ENCODE assay signal across 23 cellular contexts in genomic region chr20:23298926-23299672, GRCh38. TPM values are rescaled to one million over a fixed set of nuclear protein-coding genes. Genes with fewer than 3 reads are reported as not detected.
DNase-seq lines count a peak whose midpoint lies in the region; ATAC-seq and TF ChIP-seq lines count a peak whose summit lies in the region.
"Had no signal": no experiment of that assay in that cellular context is flagged by ENCODE, and none has a peak within 500 bp of the region (broad histone marks: within the 10 kb centered on the region; RNA-seq: fewer than 3 reads in every experiment).

No MANE protein-coding gene starts in this region.

- H4K91ac ChIP-seq in IMR-90 (ENCODE audit: insufficient read depth, low read depth, low read length): no peak overlapping the region

- intact Hi-C loops in IMR-90 (cut with micrococcal nuclease): loop anchor here (1.0 kb wide), 1 partner anchor 15 kb away; no protein-coding TSS in a partner anchor
- intact Hi-C loops in tibial artery (cut with DNase I; ENCODE audit: low total_unique reads): no loop called here

- H2BK20ac ChIP-seq in IMR-90 (ENCODE audit: low read depth, low read length): no peak overlapping the region

- no peak overlapping the region for H4K8ac ChIP-seq in IMR-90 (ENCODE audit: low read depth in 2 of 2, low read length in 2 of 2)

- 59% methylated on average over 4 of the region's 6 CpGs; no CpG with 5 or more reads in 1 of the 2 experiments for WGBS in IMR-90 (ENCODE audit: extremely low coverage in 2 of 2, insufficient read length in 1 of 2), 2 experiments

- H3K9me3 ChIP-seq in IMR-90 (ENCODE audit: control insufficient read depth, insufficient read depth, low read length) (no peaks in the 10 kb centered on the region), adipocyte (ENCODE audit: control insufficient read depth, low read length) (no peaks in the 10 kb centered on the region), tibial artery (no peaks in the 10 kb centered on the region)
- H3K9me3 ChIP-seq: MG63, SK-N-SH, upper lobe of right lung had no signal

- no peak overlapping the region for H3K4ac ChIP-seq in IMR-90 (ENCODE audit: low read depth, low read length)

- CTCF ChIA-PET in IMR-90 (lab: Yijun Ruan, JAX): no interaction called here

- H3K27me3 ChIP-seq in IMR-90 (ENCODE audit: control insufficient read depth, insufficient read depth, low read length) (peaks cover 5% of the 10 kb centered on the region; the same call in 1 of the 2 replicates), adipocyte (replicated peaks; ENCODE audit: control insufficient read depth, insufficient read depth, low read length) (peaks cover 24% of the 10 kb centered on the region), tibial artery (no peaks in the 10 kb centered on the region)
- H3K27me3 ChIP-seq: MG63, upper lobe of right lung had no signal

- H3K23ac ChIP-seq in IMR-90 (ENCODE audit: low read depth, low read length): no peak overlapping the region

- DNase-seq in IMR-90 (no peak), adipocyte (ENCODE audit: low read depth) (peak; percentile 17), fibroblast of the aortic adventitia (ENCODE audit: low read depth) (peak; percentile 41), epidermal melanocyte (ENCODE audit: insufficient read length, low spot score) (no peak), tibial artery (no peak)
- DNase-seq: activated CD8-positive, alpha-beta T cell treated with anti-CD3 and anti-CD28 coated beads, Interleukin-2, amount 10 ng/mL, durations not matched to agents 7 days and 5 days; aorta; CD4-positive, CD25-positive, alpha-beta regulatory T cell; kidney; MG63; midbrain; naive thymus-derived CD8-positive, alpha-beta T cell; NCI-H226; NCI-H82; RPMI8226; SK-N-SH; stimulated activated CD4-positive, alpha-beta T cell treated with anti-CD3 and anti-CD28 coated beads, Interleukin-2, amount 100 ng/mL, for 24 hours; T-helper 17 cell; upper lobe of right lung had no signal

- dilution Hi-C loops in IMR-90 (cut with HindIII; ENCODE audit: low sequenced_read_pairs, unreplicated experiment): no loop called here

- no peak overlapping the region for H3K14ac ChIP-seq in IMR-90 (replicated peaks; ENCODE audit: low read depth, low read length)

- no peaks in the 10 kb centered on the region for H3K9me1 ChIP-seq in IMR-90 (ENCODE audit: insufficient read depth, low read length)

- no peak overlapping the region for H3K4me3 ChIP-seq in IMR-90 (ENCODE audit: insufficient read depth, low read depth, low read length)
- H3K4me3 ChIP-seq in adipocyte (ENCODE audit: low read length): no peak overlapping the region
- no peak overlapping the region for H3K4me3 ChIP-seq in fibroblast of the aortic adventitia (ENCODE audit: low read depth, low read length)
- H3K4me3 ChIP-seq in tibial artery: no peak overlapping the region
- H3K4me3 ChIP-seq: GM12878, MG63, smooth muscle cell, upper lobe of right lung had no signal

- H3K36me3 ChIP-seq in IMR-90 (ENCODE audit: control insufficient read depth, insufficient read depth, low read length) (no peaks in the 10 kb centered on the region), adipocyte (ENCODE audit: control insufficient read depth, insufficient read depth, low read length, severe bottlenecking) (no peaks in the 10 kb centered on the region), tibial artery (no peaks in the 10 kb centered on the region)
- H3K36me3 ChIP-seq: MG63, upper lobe of right lung had no signal

- no peak for TF ChIP-seq POLR2A in IMR-90 (IDR thresholded peaks at IDR 0.05; ENCODE audit: low read depth, low read length)

- no peak overlapping the region for H3K9ac ChIP-seq in IMR-90 (ENCODE audit: low read depth, low read length)
- no peak overlapping the region for H3K9ac ChIP-seq in adipocyte (ENCODE audit: low read length)
- H3K9ac ChIP-seq: SK-N-SH had no signal

- H3K4me1 ChIP-seq in IMR-90 (ENCODE audit: control insufficient read depth, insufficient read depth, low read length) (no peaks in the 10 kb centered on the region), adipocyte (ENCODE audit: control insufficient read depth, insufficient read depth, low read length) (peaks cover 17% of the 10 kb centered on the region), tibial artery (no peaks in the 10 kb centered on the region)

- H3K4me2 ChIP-seq in IMR-90 (ENCODE audit: low read depth, low read length): no peak overlapping the region
- H3K4me2 ChIP-seq: SK-N-SH, smooth muscle cell had no signal

- TF ChIP-seq CTCF in IMR-90 (conservative IDR thresholded peaks at IDR 0.05; ENCODE audit: low read depth, low read length) (no peak), fibroblast of the aortic adventitia (IDR thresholded peaks at IDR 0.05; ENCODE audit: insufficient read depth, low read length) (no peak), tibial artery (IDR thresholded peaks at IDR 0.05) (no peak)

- no peaks in the 10 kb centered on the region for H3K79me1 ChIP-seq in IMR-90 (ENCODE audit: low read depth in 1 of 2, low read length in 2 of 2)

- POLR2A ChIA-PET in IMR-90 (lab: Charles Lee; ENCODE audit: unreplicated experiment): no interaction called here

- H3K56ac ChIP-seq in IMR-90 (ENCODE audit: extremely low read depth, insufficient read depth, low read length): no peak overlapping the region

- H2AFZ ChIP-seq in IMR-90 (replicated peaks; ENCODE audit: low read length, poor library complexity): no peak overlapping the region

- peak overlapping the region; percentile 16 for H2AK9ac ChIP-seq in IMR-90 (replicated peaks; ENCODE audit: low read depth, low read length, poor library complexity)

- H3K27ac ChIP-seq in IMR-90 (ENCODE audit: insufficient read depth, low read length): no peak overlapping the region
- H3K27ac ChIP-seq in tibial artery: no peak overlapping the region
- H3K27ac ChIP-seq: upper lobe of right lung had no signal

- H4K20me1 ChIP-seq in IMR-90 (ENCODE audit: insufficient read depth, low read length): no peaks in the 10 kb centered on the region

- H2BK5ac ChIP-seq in IMR-90 (ENCODE audit: low read depth, low read length, poor library complexity, severe bottlenecking): no peak overlapping the region

- no peak for TF ChIP-seq RAD21 in IMR-90 (IDR thresholded peaks at IDR 0.05; ENCODE audit: low read length)

- in situ Hi-C loops in IMR-90 (cut with MboI; ENCODE audit: low sequenced_read_pairs): no loop called here

- ATAC-seq in IMR-90 (ENCODE audit: low read depth): no peak
- no peak for ATAC-seq in GM19351 (IDR thresholded peaks at IDR 0.05; ENCODE audit: unreplicated experiment)
- ATAC-seq in HG02571 (IDR thresholded peaks at IDR 0.05; ENCODE audit: unreplicated experiment): no peak
- ATAC-seq: activated CD8-positive, alpha-beta T cell treated with anti-CD3 and anti-CD28 coated beads, Interleukin-2, amount 10 ng/mL, durations not matched to agents 7 days and 5 days; GM12878; naive thymus-derived CD8-positive, alpha-beta T cell; T-helper 17 cell; upper lobe of right lung had no signal

- no peak overlapping the region for H3K18ac ChIP-seq in IMR-90 (ENCODE audit: low read depth, low read length)

- no TSS peak for BruUV-seq in IMR-90 (replicated peaks; lab: Mats Ljungman, UMichigan)

- no peak overlapping the region for H2BK120ac ChIP-seq in IMR-90 (ENCODE audit: low read depth, low read length)

- no peak overlapping the region for H2AK5ac ChIP-seq in IMR-90 (ENCODE audit: low read depth, low read length)

- no peak overlapping the region for H4K5ac ChIP-seq in IMR-90 (ENCODE audit: low read depth, low read length)

- no peak overlapping the region for H2BK15ac ChIP-seq in IMR-90 (ENCODE audit: low read depth, low read length)

TF ChIP-seq in IMR-90, 13 proteins besides CTCF, POLR2A, EP300 and RAD21:
- no peak for TF ChIP-seq RCOR1 (IDR thresholded peaks at IDR 0.05; ENCODE audit: insufficient replicate concordance, low read length)
- TF ChIP-seq BHLHE40 (IDR thresholded peaks at IDR 0.05; ENCODE audit: low read depth, low read length): no peak
- no peak for TF ChIP-seq MXI1 (IDR thresholded peaks at IDR 0.05; ENCODE audit: borderline replicate concordance, low read depth, low read length)
- TF ChIP-seq MAZ (IDR thresholded peaks at IDR 0.05; ENCODE audit: borderline replicate concordance, low read depth, low read length): no peak
TF ChIP-seq in IMR-90: peak in this region for 0.

RNA-seq across cellular contexts. Expression of gene NXT1, which starts 51.5 kb away (rescaled TPM):
- 25.5 and 25.8 TPM in 2 replicates for total RNA-seq in IMR-90 (2012; rRNA removed)
- polyA plus RNA-seq in IMR-90 (2012; rRNA removed): 23.6 and 27.0 TPM in 2 replicates
- 23.5 and 23.8 TPM in 2 replicates for polyA plus RNA-seq in IMR-90 (2012; cell fraction: cytosol; rRNA removed)
- 12.7 and 21.3 TPM in 2 replicates for polyA plus RNA-seq in IMR-90 (2012; cell fraction: nucleus; rRNA removed; ENCODE audit: low replicate concordance)
- total RNA-seq in fibroblast of the aortic adventitia (ENCODE audit: low replicate concordance): 11.4 and 30.8 TPM in 2 replicates

Comparison
In these comparisons a context has a peak if more than half of its experiments do, and no peak if none do; other contexts are left out.
1. DNase-seq: peak in adipocyte (single experiment) and fibroblast of the aortic adventitia (single experiment); none in IMR-90 (single experiment), epidermal melanocyte (single experiment) and tibial artery (0 of 2).